ENCODE assay signal across 24 cellular contexts in the genomic region with DNA sequence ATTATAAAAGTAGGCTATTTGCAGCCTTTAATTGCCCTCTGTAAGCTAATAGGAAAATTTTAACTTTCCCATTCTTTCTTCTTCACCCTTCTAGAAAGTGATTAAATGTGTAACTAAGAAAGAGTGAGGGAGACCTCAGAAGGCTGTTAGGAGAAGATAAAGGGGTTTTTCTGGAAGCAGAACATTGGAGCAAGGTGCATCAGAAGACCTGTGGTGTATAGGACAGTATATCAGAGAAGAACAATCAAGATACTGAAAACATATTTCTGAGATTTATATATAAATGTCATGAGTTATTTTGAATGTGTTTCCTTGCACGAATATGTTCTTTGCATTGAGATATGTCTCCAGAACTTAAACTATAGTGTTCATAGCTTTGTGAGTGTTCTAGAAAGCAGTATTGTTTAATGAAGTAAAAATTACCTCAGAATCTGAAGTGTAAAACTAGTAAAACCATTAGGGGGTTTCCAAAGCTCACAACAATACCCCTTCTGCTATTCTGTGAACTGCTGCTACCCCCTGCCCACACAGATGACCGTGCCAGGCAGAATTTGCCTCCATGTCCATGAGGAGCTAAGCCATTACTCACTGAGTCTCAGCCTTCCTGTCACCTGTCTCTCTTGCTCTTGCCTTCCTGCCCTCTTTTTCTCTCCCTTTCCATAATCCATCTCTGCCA.
"Had no signal": no experiment of that assay in that cellular context is flagged by ENCODE, and none has a peak within 500 bp of the region (broad histone marks: within the 10 kb centered on the region; RNA-seq: fewer than 3 reads in every experiment).

No MANE protein-coding gene starts in this region.

- H3K36me3 ChIP-seq: ascending aorta, breast epithelium, SJCRH30 had no signal

- DNase-seq: activated CD4-positive, alpha-beta memory T cell treated with anti-CD3 and anti-CD28 coated beads, Interleukin-2, amount 10 ng/mL, durations not matched to agents 7 days and 5 days; activated CD4-positive, alpha-beta T cell treated with anti-CD3 and anti-CD28 coated beads for 36 hours; activated CD4-positive, alpha-beta T cell treated with anti-CD3 and anti-CD28 coated beads, Interleukin-2, amount 50 U/mL, for 1 hour; activated CD8-positive, alpha-beta memory T cell treated with anti-CD3 and anti-CD28 coated beads for 24 hours; activated CD8-positive, alpha-beta memory T cell treated with anti-CD3 and anti-CD28 coated beads, Interleukin-2, amount 10 ng/mL, durations not matched to agents 7 days and 5 days; activated CD8-positive, alpha-beta memory T cell treated with anti-CD3 and anti-CD28 coated beads, Interleukin-2, amount 50 U/mL, for 48 hours; activated effector memory CD4-positive, alpha-beta T cell treated with Interleukin-2 at 50 U/mL for 16 hours; activated naive CD4-positive, alpha-beta T cell; activated naive CD8-positive, alpha-beta T cell treated with anti-CD3 and anti-CD28 coated beads, Interleukin-2, amount 10 ng/mL, durations not matched to agents 7 days and 5 days; activated T-cell treated with anti-CD3 and anti-CD28 coated beads, Interleukin-2, amount 50 U/mL, for 48 hours; amygdala; body of pancreas; NCI-H146; NCI-H187; NCI-H226; NCI-H524; SHP77; SJCRH30 had no signal

- H3K4me1 ChIP-seq: ascending aorta, body of pancreas, breast epithelium had no signal

- ATAC-seq: activated CD4-positive, alpha-beta T cell treated with anti-CD3 and anti-CD28 coated beads for 36 hours; activated CD8-positive, alpha-beta memory T cell treated with anti-CD3 and anti-CD28 coated beads, Interleukin-2, amount 10 ng/mL, durations not matched to agents 7 days and 5 days; body of pancreas; Panc1 had no signal

- H3K27ac ChIP-seq: ascending aorta, body of pancreas, breast epithelium, coronary artery, SJCRH30, SK-N-MC had no signal

- H3K27me3 ChIP-seq: ascending aorta, body of pancreas, breast epithelium, SJCRH30 had no signal

- FAIRE-seq: TTC549 had no signal

- H3K9me3 ChIP-seq: ascending aorta, body of pancreas, breast epithelium, SJCRH30 had no signal

- H3K4me3 ChIP-seq: ascending aorta, body of pancreas, breast epithelium, coronary artery, SJCRH30, SK-N-MC had no signal
